In genomic region chr1:231318015-231318355, GRCh38 we compare ENCODE assay signal across 15 cellular contexts. TPM values are rescaled to one million over a fixed set of nuclear protein-coding genes. Genes with fewer than 3 reads are reported as not detected.
DNase-seq lines count a peak whose midpoint lies in the region; ATAC-seq and TF ChIP-seq lines count a peak whose summit lies in the region.
"Had no signal": no experiment of that assay in that cellular context is flagged by ENCODE, and none has a peak within 500 bp of the region (broad histone marks: within the 10 kb centered on the region; RNA-seq: fewer than 3 reads in every experiment).

No MANE protein-coding gene starts in this region.

- H3K4me3 Mint-ChIP-seq in WTC11 = no peak overlapping the region
- H3K4me3 Mint-ChIP-seq in nephron progenitor cell = no peak overlapping the region
- H3K4me3 Mint-ChIP-seq: CD4-positive, alpha-beta T cell; HFFc6 had no signal

- no peaks in the 10 kb centered on the region for H3K36me3 Mint-ChIP-seq in WTC11
- H3K36me3 Mint-ChIP-seq in nephron progenitor cell (ENCODE audit: low read depth) = no peaks in the 10 kb centered on the region

- H3K36me3 ChIP-seq in A673 (ENCODE audit: insufficient read depth, low read length, poor library complexity, severe bottlenecking) = no peaks in the 10 kb centered on the region

- no peak overlapping the region for H3K27ac ChIP-seq in A673 (ENCODE audit: low read depth, low read length, poor library complexity, severe bottlenecking)
- H3K27ac ChIP-seq: C4-2B, GM23248, HL-60 had no signal

- H3K9me3 Mint-ChIP-seq in WTC11 = peaks cover 4% of the 10 kb centered on the region
- H3K9me3 Mint-ChIP-seq in nephron progenitor cell = no peaks in the 10 kb centered on the region
- H3K9me3 Mint-ChIP-seq: CD4-positive, alpha-beta T cell; HFFc6 had no signal

- DNase-seq in WTC11 (ENCODE audit: low spot score) = no peak
- peak; percentile 36 for DNase-seq in ecto neural progenitor cell (ENCODE audit: low spot score)
- no peak for DNase-seq in nephron progenitor cell
- DNase-seq in NCI-H82 treated with DMSO at 0.1 percent for 48 hours (lab: John Stamatoyannopoulos, UW; ENCODE audit: unreplicated experiment) = no peak
- DNase-seq in NCI-H2029 treated with DMSO at 0.1 percent for 48 hours (lab: John Stamatoyannopoulos, UW) = no peak
- DNase-seq in A673 (ENCODE audit: low spot score) = no peak
- DNase-seq: AML-193; Caco-2; CD4-positive, alpha-beta T cell; GM23248; HFFc6; IMR-90 had no signal

- H3K9me3 ChIP-seq in A673 (ENCODE audit: low read depth, low read length, poor library complexity, severe bottlenecking) = no peaks in the 10 kb centered on the region
- H3K9me3 ChIP-seq: Caco-2 had no signal

- H3K4me3 ChIP-seq in A673 (ENCODE audit: low read depth, low read length, poor library complexity, severe bottlenecking) = no peak overlapping the region
- H3K4me3 ChIP-seq: GM23248 had no signal

- H3K27me3 Mint-ChIP-seq in WTC11 (ENCODE audit: low read depth) (peaks cover 5% of the 10 kb centered on the region), nephron progenitor cell (ENCODE audit: low read depth, poor library complexity) (peaks cover 16% of the 10 kb centered on the region)
- H3K27me3 Mint-ChIP-seq: CD4-positive, alpha-beta T cell had no signal

- no TSS peak for BruUV-seq in A673 (replicated peaks; lab: Mats Ljungman, UMichigan)

- TF ChIP-seq CTCF in WTC11 (IDR thresholded peaks at IDR 0.05) = no peak
- no peak for TF ChIP-seq CTCF in nephron progenitor cell (IDR thresholded peaks at IDR 0.05)
- TF ChIP-seq CTCF in A673 (conservative IDR thresholded peaks at IDR 0.05; ENCODE audit: low read depth, low read length) = no peak

- intact Hi-C loops in A673 (cut with micrococcal nuclease; ENCODE audit: unreplicated experiment) = no loop called here

- H3K4me1 Mint-ChIP-seq in WTC11 = no peaks in the 10 kb centered on the region
- no peaks in the 10 kb centered on the region for H3K4me1 Mint-ChIP-seq in nephron progenitor cell

- H3K27ac Mint-ChIP-seq in WTC11 (no peak overlapping the region), nephron progenitor cell (peak overlapping the region; percentile 58)
- H3K27ac Mint-ChIP-seq: CD4-positive, alpha-beta T cell; HFFc6 had no signal

- ATAC-seq in WTC11 = no peak
- ATAC-seq: HCT116 had no signal

- CTCF ChIA-PET in WTC11 (lab: Charles Lee) = no interaction called here
- CTCF ChIA-PET in A673 (lab: Charles Lee) = no interaction called here

- POLR2A ChIA-PET in WTC11 (lab: Charles Lee) (no interaction called here), A673 (lab: Charles Lee; ENCODE audit: low non-redundant PET) (no interaction called here)

- no peaks in the 10 kb centered on the region for H3K27me3 ChIP-seq in A673 (replicated peaks; ENCODE audit: insufficient read depth, low read depth, low read length, poor library complexity)

- H3K4me1 ChIP-seq in A673 (ENCODE audit: insufficient read depth, low read length, poor library complexity, severe bottlenecking) = no peaks in the 10 kb centered on the region
- H3K4me1 ChIP-seq: Caco-2 had no signal

TF ChIP-seq in WTC11, 78 proteins besides CTCF, POLR2A, EP300 and RAD21:
- TF ChIP-seq NR2C2 (CRISPR knock-in tag; IDR thresholded peaks at IDR 0.05) (no peak), ZNF219 (CRISPR knock-in tag; IDR thresholded peaks at IDR 0.05; ENCODE audit: borderline replicate concordance) (no peak), NFYB (CRISPR knock-in tag; conservative IDR thresholded peaks at IDR 0.05; ENCODE audit: low read depth) (0 out of 2 replicates have a peak, but pooled peaks have one; percentile 5), FOXP1 (CRISPR knock-in tag; IDR thresholded peaks at IDR 0.05; ENCODE audit: borderline replicate concordance) (no peak), MLX (CRISPR knock-in tag; IDR thresholded peaks at IDR 0.05) (no peak), ZSCAN18 (CRISPR knock-in tag; IDR thresholded peaks at IDR 0.05) (no peak), GRHL2 (CRISPR knock-in tag; IDR thresholded peaks at IDR 0.05; ENCODE audit: insufficient replicate concordance, severe bottlenecking) (no peak), CDX4 (CRISPR knock-in tag; IDR thresholded peaks at IDR 0.05; ENCODE audit: borderline replicate concordance) (no peak)

RNA-seq across cellular contexts. Expression of gene EXOC8, which starts 19.7 kb away (rescaled TPM):
- total RNA-seq in WTC11 (2021) (9.1 to 11.3 TPM (median 10.2 TPM) in 3 replicates), A673 (2021) (13.0 and 13.8 TPM in 2 replicates)

RNA-seq across cellular contexts. Expression of gene SPRTN, which starts 20.1 kb away (rescaled TPM):
- total RNA-seq in WTC11 (2021) = 12.6 to 14.6 TPM (median 12.7 TPM) in 3 replicates
- total RNA-seq in A673 (2021) = 21.6 and 27.2 TPM in 2 replicates
